In the genomic region with DNA sequence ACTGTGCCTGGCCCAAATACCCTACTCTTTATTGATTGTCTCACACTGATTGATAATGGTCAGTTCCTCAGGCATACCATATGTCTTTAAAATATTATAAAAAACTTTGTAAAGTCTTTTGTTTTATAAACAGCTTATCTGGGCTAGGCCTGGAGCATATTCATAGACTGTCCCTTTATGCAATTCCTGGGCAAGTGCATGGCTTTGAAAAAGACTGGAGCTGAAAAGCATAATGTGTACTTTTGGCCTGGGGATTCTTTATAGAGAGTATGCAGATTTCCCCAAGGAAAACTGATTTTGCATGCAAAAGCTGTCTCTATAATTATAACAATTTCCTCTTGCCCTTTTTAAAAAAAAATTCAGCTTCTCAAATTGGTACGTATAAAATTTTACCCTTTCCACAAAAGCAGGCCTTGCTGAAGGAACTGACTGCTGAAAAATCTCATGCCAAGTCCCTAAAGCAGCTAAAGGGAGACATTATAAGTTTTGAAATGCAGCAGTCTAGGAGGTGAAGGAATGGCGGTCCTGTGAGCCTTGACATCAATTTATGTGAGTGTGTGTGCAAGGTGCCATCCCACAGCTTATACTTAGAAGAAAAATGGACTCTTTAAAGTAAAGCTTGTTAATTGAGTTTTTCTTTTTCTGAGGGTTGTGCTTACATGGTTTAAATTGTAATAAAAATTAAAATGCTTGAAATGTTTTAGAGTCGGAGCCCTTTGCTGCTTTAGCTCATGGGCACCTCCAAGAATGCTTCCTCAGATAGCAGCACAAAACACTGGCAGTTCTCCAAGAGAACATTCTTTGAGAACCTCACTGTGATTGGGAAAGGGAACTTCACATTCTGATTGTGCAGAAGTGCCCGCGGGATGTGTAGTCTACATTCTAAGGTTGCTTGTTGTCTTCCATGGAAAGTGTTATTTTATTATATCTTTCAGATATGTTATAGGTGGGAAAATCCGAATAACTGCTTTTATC, we compare ENCODE assay signal across 15 cellular contexts. TPM values are rescaled to one million over a fixed set of nuclear protein-coding genes. Genes with fewer than 3 reads are reported as not detected.
A peak's percentile ranks its signal among the peaks of the same experiment; 100 is the strongest.
DNase-seq lines count a peak whose midpoint lies in the region; ATAC-seq, FAIRE-seq and TF ChIP-seq lines count a peak whose summit lies in the region.
"Had no signal": no experiment of that assay in that cellular context is flagged by ENCODE, and none has a peak within 500 bp of the region (broad histone marks: within the 10 kb centered on the region; RNA-seq: fewer than 3 reads in every experiment).

No MANE protein-coding gene starts in this region.

- H3K4me1 ChIP-seq in cardiac muscle cell (ENCODE audit: low read depth) (peaks cover 10% of the 10 kb centered on the region), sigmoid colon (peaks cover 0 to 47% (median 34%) of the 10 kb centered on the region in 4 donors), BE2C (peaks cover 2% of the 10 kb centered on the region; the same call in 1 of the 2 replicates)
- H3K4me1 ChIP-seq: psoas muscle had no signal

- DNase-seq in H4 (ENCODE audit: low spot score): peak; percentile 43
- DNase-seq in astrocyte of the cerebellum (ENCODE audit: low read depth): peak; percentile 55
- peak; percentile 91 to 93 for DNase-seq in cardiac muscle cell (ENCODE audit: low read depth in 1 of 2, low spot score in 1 of 2)
- no peak for DNase-seq in sigmoid colon
- DNase-seq in erythroblast (lab: John Stamatoyannopoulos, UW): no peak
- no peak for DNase-seq in BE2C
- DNase-seq in GM12891 (ENCODE audit: insufficient read length, low spot score): no peak
- DNase-seq: esophagus squamous epithelium, NCI-H1417, NCI-H748 treated with DMSO at 0.1 percent for 48 hours, psoas muscle, T-helper 2 cell had no signal

- no peak for TF ChIP-seq EP300 in sigmoid colon (IDR thresholded peaks at IDR 0.05)

- TF ChIP-seq CTCF in astrocyte of the cerebellum (IDR thresholded peaks at IDR 0.05; ENCODE audit: low read depth, low read length, missing control alignments) (no peak), cardiac muscle cell (IDR thresholded peaks at IDR 0.05; ENCODE audit: low read depth, low read length) (no peak), sigmoid colon (IDR thresholded peaks at IDR 0.05) (no peak), BE2C (IDR thresholded peaks at IDR 0.05; ENCODE audit: low read depth, low read length) (no peak)

- in situ Hi-C loops in astrocyte of the cerebellum (cut with HindIII; ENCODE audit: low sequenced_read_pairs): no loop called here

- H3K27me3 ChIP-seq in cardiac muscle cell: no peaks in the 10 kb centered on the region
- H3K27me3 ChIP-seq in sigmoid colon: no peaks in the 10 kb centered on the region
- H3K27me3 ChIP-seq in BE2C: no peaks in the 10 kb centered on the region
- H3K27me3 ChIP-seq: esophagus squamous epithelium, tibial nerve had no signal

- ATAC-seq in GM21360 (IDR thresholded peaks at IDR 0.05; ENCODE audit: unreplicated experiment): no peak

- no peak for FAIRE-seq in GM12891 (lab: Jason Lieb, UNC)

- TF ChIP-seq POLR2A in sigmoid colon (IDR thresholded peaks at IDR 0.05): no peak
- no peak for TF ChIP-seq POLR2A in erythroblast (IDR thresholded peaks at IDR 0.05; ENCODE audit: low read length)
- TF ChIP-seq POLR2A in GM12891 (IDR thresholded peaks at IDR 0.05; ENCODE audit: low read depth, low read length): no peak

- H3K36me3 ChIP-seq in cardiac muscle cell: no peaks in the 10 kb centered on the region
- H3K36me3 ChIP-seq in sigmoid colon: no peaks in the 10 kb centered on the region
- H3K36me3 ChIP-seq in BE2C: no peaks in the 10 kb centered on the region
- H3K36me3 ChIP-seq: esophagus squamous epithelium, tibial nerve had no signal

- H3K9me3 ChIP-seq in cardiac muscle cell (ENCODE audit: low read depth) (no peaks in the 10 kb centered on the region), sigmoid colon (no peaks in the 10 kb centered on the region), BE2C (no peaks in the 10 kb centered on the region)
- H3K9me3 ChIP-seq: esophagus squamous epithelium, psoas muscle, tibial nerve had no signal

- intact Hi-C loops in sigmoid colon (cut with DNase I): no loop called here

- whole genome bisulfite sequencing in sigmoid colon, 2 donors: 68 to 89% methylated on average over 6 of the region's 6 CpGs

- no peak overlapping the region for H3K4me3 ChIP-seq in astrocyte of the cerebellum (ENCODE audit: low read depth, low read length)
- no peak overlapping the region for H3K4me3 ChIP-seq in cardiac muscle cell
- no peak overlapping the region for H3K4me3 ChIP-seq in sigmoid colon
- no peak overlapping the region for H3K4me3 ChIP-seq in BE2C (ENCODE audit: low read depth, low read length)
- H3K4me3 ChIP-seq: esophagus squamous epithelium, lung, psoas muscle, tibial nerve had no signal

- H3K27ac ChIP-seq in cardiac muscle cell (peak overlapping the region; percentile 98), sigmoid colon (peak overlapping the region in 3 of 4 donors; percentile 36 to 59 (median 44))
- H3K27ac ChIP-seq: psoas muscle, tibial nerve had no signal

TF ChIP-seq in GM12891, 5 proteins besides CTCF, POLR2A, EP300 and RAD21:
- TF ChIP-seq POLR2AphosphoS5 (IDR thresholded peaks at IDR 0.05; ENCODE audit: low read depth, low read length) (no peak), TAF1 (IDR thresholded peaks at IDR 0.05; ENCODE audit: low read depth, low read length) (no peak), PAX5 (IDR thresholded peaks at IDR 0.05; ENCODE audit: insufficient read depth, low read length, severe bottlenecking) (no peak), POU2F2 (IDR thresholded peaks at IDR 0.05; ENCODE audit: low read depth, low read length) (no peak), SPI1 (IDR thresholded peaks at IDR 0.05; ENCODE audit: low read depth, low read length) (no peak)

RNA-seq across cellular contexts. Expression of gene PLCB4, which starts 43.9 kb away (rescaled TPM):
- 5.7 and 5.9 TPM in 2 replicates for total RNA-seq in H4 (2014; rRNA removed; shearing (Covaris generic))
- total RNA-seq in cardiac muscle cell (23.6 and 31.6 TPM in 2 replicates), sigmoid colon (10 to 100 TPM; 12.0 to 21.0 (median 13.3) TPM)
- polyA plus RNA-seq in cardiac muscle cell (39.2 and 49.4 TPM in 2 replicates), sigmoid colon (10 to 100 TPM in 2 of 3 donors, 1 to 10 TPM in 1; 9.7 to 13.6 (median 10.2) TPM)
- 14.4 TPM for polyA plus RNA-seq in BE2C (2012; ENCODE audit: insufficient read depth, insufficient read length, low read depth)
- polyA plus RNA-seq in GM12891 (2012; ENCODE audit: low read depth, missing spikeins): not detected

Comparison
In these comparisons a context has a peak if more than half of its experiments do, and no peak if none do; other contexts are left out.
1. DNase-seq: peak in H4 (single experiment), astrocyte of the cerebellum (single experiment) and cardiac muscle cell (2 of 2); none in sigmoid colon (single experiment), erythroblast (0 of 2), BE2C (single experiment) and GM12891 (single experiment).